ENCODE assay signal across 1 cellular context in the genomic region with DNA sequence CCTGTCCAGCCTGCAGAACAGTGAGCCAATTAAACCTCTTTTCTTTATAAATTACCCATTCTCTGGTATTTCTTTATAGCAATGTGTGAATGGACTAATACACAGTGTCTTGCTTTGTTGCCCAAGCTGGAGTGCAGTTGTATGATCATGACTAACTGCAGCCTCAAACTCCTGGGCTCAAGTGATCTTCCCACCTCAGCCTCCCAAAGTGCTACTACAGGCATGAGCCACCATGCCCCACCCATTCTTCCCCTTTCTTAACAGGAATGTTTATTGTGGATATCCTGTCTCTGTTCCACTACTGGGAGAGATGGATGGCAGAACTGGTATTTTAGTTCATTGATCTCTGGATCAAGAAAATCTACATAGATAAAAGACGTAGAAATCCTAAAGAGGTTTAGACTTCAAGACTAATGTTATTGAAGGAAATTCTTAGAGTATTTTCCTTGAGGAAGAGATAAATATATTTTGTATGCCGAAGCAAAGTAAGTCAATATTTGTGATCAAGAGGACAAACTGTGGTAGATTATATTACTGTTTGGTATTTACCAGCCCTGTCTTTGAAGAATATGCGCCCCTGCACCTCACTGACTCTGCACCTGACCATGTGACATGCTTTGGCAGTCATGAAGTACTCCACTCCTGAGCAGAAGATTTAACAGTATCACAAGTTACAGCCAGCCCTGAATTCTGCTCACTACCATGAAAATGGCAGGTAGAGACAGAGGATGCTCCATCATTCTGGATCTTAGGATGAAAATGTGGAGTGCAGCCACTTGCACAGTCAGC.
TF ChIP-seq lines count a peak whose summit lies in the region.

No MANE protein-coding gene starts in this region.

TF ChIP-seq in HepG2, 621 proteins besides CTCF, POLR2A, EP300 and RAD21:
- TF ChIP-seq ZNF451 (CRISPR knock-in tag; IDR thresholded peaks at IDR 0.05) (no peak), SALL2 (CRISPR knock-in tag; IDR thresholded peaks at IDR 0.05) (no peak), ZBTB20 (CRISPR knock-in tag; IDR thresholded peaks at IDR 0.05; ENCODE audit: borderline replicate concordance, low read depth) (no peak)
- TF ChIP-seq, protein P1, sequence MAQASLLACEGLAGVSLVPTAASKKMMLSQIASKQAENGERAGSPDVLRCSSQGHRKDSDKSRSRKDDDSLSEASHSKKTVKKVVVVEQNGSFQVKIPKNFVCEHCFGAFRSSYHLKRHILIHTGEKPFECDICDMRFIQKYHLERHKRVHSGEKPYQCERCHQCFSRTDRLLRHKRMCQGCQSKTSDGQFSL (CRISPR knock-in tag; IDR thresholded peaks at IDR 0.05) = no peak
